Comparison of ENCODE assay signal across 8 cellular contexts in genomic region chr9:127612993-127613954, GRCh38. TPM values are rescaled to one million over a fixed set of nuclear protein-coding genes. Genes with fewer than 3 reads are reported as not detected.
DNase-seq lines count a peak whose midpoint lies in the region; ATAC-seq and TF ChIP-seq lines count a peak whose summit lies in the region.

No MANE protein-coding gene starts in this region.

- no peaks in the 10 kb centered on the region for H3K9me3 ChIP-seq in iPS-20b (ENCODE audit: insufficient read depth, low read depth, low read length)

- TF ChIP-seq CTCF in brain microvascular endothelial cell (IDR thresholded peaks at IDR 0.05; ENCODE audit: low read depth, low read length, missing control alignments), result no peak

- peaks cover 4% of the 10 kb centered on the region; the same call in 1 of the 2 replicates for H3K4me1 ChIP-seq in iPS-20b (ENCODE audit: insufficient read depth, low read length)

- H3K27me3 ChIP-seq in brain microvascular endothelial cell (replicated peaks) (no peaks in the 10 kb centered on the region), iPS-20b (ENCODE audit: insufficient read depth, low read length) (peaks cover 48% of the 10 kb centered on the region)

- in situ Hi-C loops in brain microvascular endothelial cell (cut with HindIII; ENCODE audit: low pct_ligation_motif_present, low sequenced_read_pairs), result no loop called here

- no peak for ATAC-seq in GM21825 (IDR thresholded peaks at IDR 0.05; ENCODE audit: unreplicated experiment)
- no peak for ATAC-seq in GM21447 (IDR thresholded peaks at IDR 0.05; ENCODE audit: unreplicated experiment)

- H3K36me3 ChIP-seq in brain microvascular endothelial cell (replicated peaks) (no peaks in the 10 kb centered on the region), iPS-20b (ENCODE audit: insufficient read depth, low read depth, low read length) (no peaks in the 10 kb centered on the region)

- H3K9ac ChIP-seq in iPS-20b (ENCODE audit: low read depth, low read length), result peak overlapping the region; percentile 65; the same call in 1 of the 2 replicates

- DNase-seq in AG08396 (ENCODE audit: low spot score) (peak; percentile 79), HT1080 (ENCODE audit: low read depth) (peak; percentile 71), T-helper 9 cell (peak; percentile 34), brain microvascular endothelial cell (peak; percentile 31), skeletal muscle cell (ENCODE audit: low read depth) (no peak)

- H3K4me3 ChIP-seq in brain microvascular endothelial cell (ENCODE audit: low read depth, low read length) (peak overlapping the region; percentile 74), iPS-20b (ENCODE audit: low read length) (peak overlapping the region; percentile 84), skeletal muscle cell (ENCODE audit: low read depth, low read length) (peak overlapping the region; percentile 83)

- H3K27ac ChIP-seq in brain microvascular endothelial cell (no peak overlapping the region), iPS-20b (ENCODE audit: low read length) (no peak overlapping the region)

RNA-seq across cellular contexts. Expression of gene STXBP1, which starts 1.2 kb away (rescaled TPM):
- total RNA-seq in HT1080 (2014; rRNA removed; shearing (Covaris generic)), result 9.6 and 10.4 TPM in 2 replicates
- polyA plus RNA-seq in HT1080 (2015; cell fraction: cytosol; rRNA removed), result 17.7 and 29.5 TPM in 2 replicates
- polyA plus RNA-seq in HT1080 (2015; cell fraction: nucleus; rRNA removed), result 19.4 and 25.1 TPM in 2 replicates
